Comparison of ENCODE assay signal across 18 cellular contexts in the genomic region with DNA sequence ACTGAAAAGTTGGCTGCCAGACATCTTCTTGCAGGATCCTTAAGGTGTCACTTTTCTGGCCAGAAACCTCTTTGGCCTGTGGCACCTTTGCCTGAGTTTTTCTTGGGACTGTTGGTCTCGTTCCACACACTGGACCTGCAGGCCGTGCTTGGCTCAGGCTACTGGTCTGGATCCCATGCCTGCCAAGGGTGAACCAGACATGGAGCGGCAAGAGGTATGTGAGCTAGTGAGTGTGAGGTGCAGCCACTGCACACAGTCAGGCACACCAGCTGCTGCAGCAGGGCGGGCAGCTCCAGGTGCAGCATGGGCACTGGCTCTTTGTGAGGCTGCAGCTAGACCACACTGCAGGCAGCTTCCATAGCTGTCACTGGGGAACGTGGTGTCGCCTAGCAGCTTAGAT.
"Had no signal": no experiment of that assay in that cellular context is flagged by ENCODE, and none has a peak within 500 bp of the region (broad histone marks: within the 10 kb centered on the region; RNA-seq: fewer than 3 reads in every experiment).

No MANE protein-coding gene starts in this region.

- H3K9me3 ChIP-seq: thyroid gland, upper lobe of right lung had no signal

- DNase-seq: cerebellar nuclear complex; dermis blood vessel endothelial cell; esophagus squamous epithelium; foreskin fibroblast; glutamatergic neuron; kidney; left colon; mammary epithelial cell; naive thymus-derived CD4-positive, alpha-beta T cell; nephron progenitor cell; small intestine; stimulated activated CD4-positive, alpha-beta T cell treated with anti-CD3 and anti-CD28 coated beads, Interleukin-2, amount 100 ng/mL, for 48 hours; stimulated activated naive CD4-positive, alpha-beta T cell treated with Interleukin-2 at 50 U/mL for 16 hours; thyroid gland; upper lobe of right lung had no signal

- ATAC-seq: gastroesophageal sphincter; left colon; naive thymus-derived CD4-positive, alpha-beta T cell; upper lobe of right lung had no signal

- H3K27me3 Mint-ChIP-seq: naive thymus-derived CD4-positive, alpha-beta T cell had no signal

- H3K27ac Mint-ChIP-seq: naive thymus-derived CD4-positive, alpha-beta T cell; nephron progenitor cell had no signal

- H3K36me3 ChIP-seq: neutrophil, thyroid gland, upper lobe of right lung had no signal

- H3K4me1 Mint-ChIP-seq: nephron progenitor cell had no signal

- H3K4me3 ChIP-seq: esophagus squamous epithelium, gastroesophageal sphincter, hepatocyte, thyroid gland, upper lobe of right lung had no signal

- H3K4me1 ChIP-seq: esophagus squamous epithelium, thyroid gland, upper lobe of right lung had no signal

- H3K4me3 Mint-ChIP-seq: naive thymus-derived CD4-positive, alpha-beta T cell; nephron progenitor cell had no signal

- H3K27ac ChIP-seq: esophagus squamous epithelium, gastroesophageal sphincter, hepatocyte, neutrophil, thyroid gland, upper lobe of right lung had no signal

- H3K27me3 ChIP-seq: esophagus squamous epithelium, gastroesophageal sphincter, hepatocyte, neutrophil, thyroid gland, upper lobe of right lung had no signal
